ENCODE assay signal across 1 cellular context in genomic region chr17:77480509-77481215, GRCh38.
TF ChIP-seq lines count a peak whose summit lies in the region.

No MANE protein-coding gene starts in this region.

TF ChIP-seq in H1, 55 proteins besides CTCF, POLR2A, EP300 and RAD21 (continued from another document):
- TF ChIP-seq SIX5 (IDR thresholded peaks at IDR 0.05; ENCODE audit: low read depth, low read length) (no peak), CEBPB (IDR thresholded peaks at IDR 0.05; ENCODE audit: low read depth, low read length) (no peak), CBX8 (IDR thresholded peaks at IDR 0.05; ENCODE audit: borderline replicate concordance, low read depth, low read length) (no peak), SIN3A (conservative IDR thresholded peaks at IDR 0.05 in 1 of 2, IDR thresholded peaks at IDR 0.05 in 1 of 2; ENCODE audit: low read depth in 1 of 2, low read length in 2 of 2) (no peak), RFX5 (IDR thresholded peaks at IDR 0.05; ENCODE audit: borderline replicate concordance, low read depth, low read length) (no peak), HDAC6 (IDR thresholded peaks at IDR 0.05; ENCODE audit: low read depth, low read length) (no peak), PHF8 (conservative IDR thresholded peaks at IDR 0.05; ENCODE audit: low read depth, low read length) (no peak), SP4 (IDR thresholded peaks at IDR 0.05; ENCODE audit: low read length) (no peak), TAF1 (IDR thresholded peaks at IDR 0.05; ENCODE audit: low read depth, low read length) (no peak), NANOG (IDR thresholded peaks at IDR 0.05; ENCODE audit: insufficient read depth, low read depth, low read length, poor library complexity, severe bottlenecking) (no peak), SRF (IDR thresholded peaks at IDR 0.05; ENCODE audit: low read depth, low read length) (no peak), CTBP2 (IDR thresholded peaks at IDR 0.05; ENCODE audit: borderline replicate concordance, insufficient read depth, insufficient read length, low read length) (no peak)
